Comparison of ENCODE assay signal across 8 cellular contexts in genomic region chr2:10448646-10449480, GRCh38. TPM values are rescaled to one million over a fixed set of nuclear protein-coding genes. Genes with fewer than 3 reads are reported as not detected.
DNase-seq lines count a peak whose midpoint lies in the region; ATAC-seq and TF ChIP-seq lines count a peak whose summit lies in the region.

No MANE protein-coding gene starts in this region.

- H3K4me1 ChIP-seq in DOHH2 (ENCODE audit: control insufficient read depth, low read length) (peaks cover 29% of the 10 kb centered on the region), KMS-11 (ENCODE audit: low read depth, poor library complexity, severe bottlenecking) (peaks cover 57% of the 10 kb centered on the region), RWPE2 (ENCODE audit: insufficient read depth, poor library complexity, severe bottlenecking) (peaks cover 40% of the 10 kb centered on the region), urinary bladder (ENCODE audit: insufficient read depth) (no peaks in the 10 kb centered on the region)

- H3K9me3 ChIP-seq in DOHH2 (ENCODE audit: control insufficient read depth, insufficient read depth, low read length) = no peaks in the 10 kb centered on the region
- no peaks in the 10 kb centered on the region for H3K9me3 ChIP-seq in RWPE2 (ENCODE audit: severe bottlenecking)

- peak overlapping the region; percentile 89 for H2AFZ ChIP-seq in KMS-11 (ENCODE audit: low read depth)

- H3K4me3 ChIP-seq in DOHH2 (ENCODE audit: low read length) (peak overlapping the region; percentile 85), KMS-11 (IDR thresholded peaks at IDR 0.05; ENCODE audit: insufficient read depth, low read depth, low read length) (peak overlapping the region; percentile 61), RWPE2 (ENCODE audit: severe bottlenecking) (peak overlapping the region; percentile 2), urinary bladder (ENCODE audit: low read depth, low read length) (peak overlapping the region; percentile 48)

- H3K36me3 ChIP-seq in DOHH2 (ENCODE audit: control insufficient read depth, low read length) (peaks cover 39% of the 10 kb centered on the region), KMS-11 (ENCODE audit: insufficient read depth) (peaks cover 14% of the 10 kb centered on the region), RWPE2 (ENCODE audit: low read depth) (peaks cover 22% of the 10 kb centered on the region), urinary bladder (ENCODE audit: insufficient read depth) (no peaks in the 10 kb centered on the region)

- no peaks in the 10 kb centered on the region for H3K9me2 ChIP-seq in DOHH2 (replicated peaks; ENCODE audit: control insufficient read depth, low read length)

- H3K4me2 ChIP-seq in DOHH2 (ENCODE audit: low read length) (peak overlapping the region; percentile 100), KMS-11 (peak overlapping the region; percentile 78)

- no peak for TF ChIP-seq CTCF in DOHH2 (IDR thresholded peaks at IDR 0.05; ENCODE audit: low read depth, low read length, poor library complexity, severe bottlenecking)
- TF ChIP-seq CTCF in KMS-11 (conservative IDR thresholded peaks at IDR 0.05; ENCODE audit: low read depth, low read length) = no peak
- TF ChIP-seq CTCF in RWPE2 (IDR thresholded peaks at IDR 0.05; ENCODE audit: poor library complexity, severe bottlenecking) = peak; percentile 9

- H3K79me2 ChIP-seq in DOHH2 (ENCODE audit: control insufficient read depth, low read length) = peaks cover 53% of the 10 kb centered on the region
- H3K79me2 ChIP-seq in KMS-11 (ENCODE audit: insufficient read depth, low read depth) = peaks cover 39% of the 10 kb centered on the region

- H3K9ac ChIP-seq in KMS-11 = peak overlapping the region; percentile 93

- H3K27ac ChIP-seq in DOHH2 (ENCODE audit: low read depth, low read length) (peak overlapping the region; percentile 75), KMS-11 (peak overlapping the region; percentile 94), RWPE2 (ENCODE audit: poor library complexity, severe bottlenecking) (peak overlapping the region; percentile 76), urinary bladder (ENCODE audit: low read depth) (peak overlapping the region; percentile 66)

- ATAC-seq in GM21825 (IDR thresholded peaks at IDR 0.05; ENCODE audit: unreplicated experiment) = peak; percentile 61
- ATAC-seq in RWPE2 (ENCODE audit: low read depth) = peak; percentile 17; the same call in 2 of the 3 replicates
- ATAC-seq in Right ventricle myocardium superior (ENCODE audit: poor library complexity) = peak; percentile 88

- peaks cover 21% of the 10 kb centered on the region for H4K20me1 ChIP-seq in DOHH2 (ENCODE audit: control insufficient read depth, insufficient read depth, low read depth, low read length)
- H4K20me1 ChIP-seq in KMS-11 (ENCODE audit: insufficient read depth) = peaks cover 20% of the 10 kb centered on the region

- intact Hi-C loops in Right ventricle myocardium superior (cut with DNase I) = loop anchor here (5.0 kb wide), 1 partner anchor 218 kb away; no protein-coding TSS in a partner anchor

- peaks cover 31% of the 10 kb centered on the region for H3F3A ChIP-seq in DOHH2 (ENCODE audit: control insufficient read depth, insufficient read depth)

- no peak for DNase-seq in RWPE2 (ENCODE audit: low spot score)
- DNase-seq in activated gamma-delta T cell treated with anti-CD3 and anti-CD28 coated beads, Interleukin-2, amount 50 U/mL, for 16 hours (ENCODE audit: low read depth) = peak; percentile 87
- DNase-seq in Right ventricle myocardium superior = peak; percentile 94
- peak; percentile 60 for DNase-seq in pulmonary artery endothelial cell (ENCODE audit: low read depth, low spot score)

- H3K27me3 ChIP-seq in DOHH2 (ENCODE audit: control insufficient read depth, low read length) (no peaks in the 10 kb centered on the region), KMS-11 (ENCODE audit: insufficient read depth, low read depth) (no peaks in the 10 kb centered on the region), RWPE2 (ENCODE audit: insufficient read depth, poor library complexity, severe bottlenecking) (no peaks in the 10 kb centered on the region)

- WGBS in urinary bladder = 1% methylated on average over 61 of the region's 61 CpGs

RNA-seq across cellular contexts. Expression of gene ODC1, which starts 0.7 kb away (rescaled TPM):
- total RNA-seq in Right ventricle myocardium superior (33.2 TPM), pulmonary artery endothelial cell (191 and 209 TPM in 2 replicates), urinary bladder (68.3 TPM)
- polyA plus RNA-seq in urinary bladder = 62.6 TPM

Comparison
In these comparisons a context has a peak if more than half of its experiments do, and no peak if none do; other contexts are left out.
1. H3K4me3 ChIP-seq: peak in every context shown above with its lines; median percentile 85 in DOHH2; 61 in KMS-11; 48 in urinary bladder; 2 in RWPE2.
2. ATAC-seq: peak in every context shown above with its lines; median percentile 88 in Right ventricle myocardium superior; 61 in GM21825; 17 in RWPE2.